Comparison of ENCODE assay signal across 18 cellular contexts in genomic region chr2:240576036-240576435, GRCh38. TPM values are rescaled to one million over a fixed set of nuclear protein-coding genes. Genes with fewer than 3 reads are reported as not detected.
DNase-seq lines count a peak whose midpoint lies in the region; ATAC-seq and TF ChIP-seq lines count a peak whose summit lies in the region.
"Had no signal": no experiment of that assay in that cellular context is flagged by ENCODE, and none has a peak within 500 bp of the region (broad histone marks: within the 10 kb centered on the region; RNA-seq: fewer than 3 reads in every experiment).

No MANE protein-coding gene starts in this region.

- H3K9me3 Mint-ChIP-seq in nephron progenitor cell, result peaks cover 4% of the 10 kb centered on the region

- H3K27ac Mint-ChIP-seq in nephron progenitor cell, result peak overlapping the region; percentile 32
- H3K27ac Mint-ChIP-seq: B cell, HFFc6 had no signal

- H3K4me1 Mint-ChIP-seq in nephron progenitor cell, result peaks cover 7% of the 10 kb centered on the region

- H3K27ac ChIP-seq in left ventricle myocardium inferior (replicated peaks) (no peak overlapping the region), esophagus (ENCODE audit: low read depth in 2 of 2, low read length in 1 of 2) (peak overlapping the region; percentile 85 to 88)
- H3K27ac ChIP-seq: BLaER1 treated with 17β-estradiol and CSF1 and Interleukin-3, amounts not matched to agents 10 nM and 100 nM had no signal

- no peaks in the 10 kb centered on the region for H3K27me3 Mint-ChIP-seq in nephron progenitor cell (ENCODE audit: low read depth, poor library complexity)
- H3K27me3 Mint-ChIP-seq: B cell had no signal

- TF ChIP-seq CTCF in left ventricle myocardium inferior (IDR thresholded peaks at IDR 0.05; ENCODE audit: borderline replicate concordance) (no peak), nephron progenitor cell (IDR thresholded peaks at IDR 0.05) (no peak)

- intact Hi-C loops in left ventricle myocardium inferior (cut with micrococcal nuclease) (no loop called here), cardiac septum (cut with DNase I) (no loop called here)

- peak; percentile 12 for DNase-seq in left ventricle myocardium inferior
- no peak for DNase-seq in cardiac septum (ENCODE audit: low spot score)
- no peak for DNase-seq in nephron progenitor cell
- DNase-seq in HuH-7 (ENCODE audit: low spot score), result no peak
- DNase-seq: Caco-2, DMS153, DMS79 treated with DMSO at 0.1 percent for 48 hours, GF-D8, GOT3, H7, HFFc6 had no signal

- ATAC-seq in GM18909 (IDR thresholded peaks at IDR 0.05; ENCODE audit: poor library complexity, unreplicated experiment), result no peak
- no peak for ATAC-seq in esophagus mucosa
- ATAC-seq: HCT116, HepG2 had no signal

- H3K27me3 ChIP-seq in left ventricle myocardium inferior (ENCODE audit: low read depth), result no peaks in the 10 kb centered on the region
- H3K27me3 ChIP-seq in esophagus (ENCODE audit: control insufficient read depth in 1 of 2, insufficient read depth in 2 of 2, low read length in 2 of 2), result no peaks in the 10 kb centered on the region
- H3K27me3 ChIP-seq: BLaER1 treated with 17β-estradiol and CSF1 and Interleukin-3, amounts not matched to agents 10 nM and 100 nM had no signal

- no peak overlapping the region for H3K4me3 Mint-ChIP-seq in nephron progenitor cell
- H3K4me3 Mint-ChIP-seq: B cell, HFFc6 had no signal

- H3K36me3 ChIP-seq in left ventricle myocardium inferior (peaks cover 56% of the 10 kb centered on the region), esophagus (ENCODE audit: control insufficient read depth in 2 of 2, insufficient read depth in 2 of 2, low read length in 1 of 2) (peaks cover 4 to 49% of the 10 kb centered on the region in 2 donors)

- peaks cover 3% of the 10 kb centered on the region for H3K9me3 ChIP-seq in left ventricle myocardium inferior (replicated peaks)
- H3K9me3 ChIP-seq in esophagus (ENCODE audit: control insufficient read depth in 2 of 2, insufficient read depth in 1 of 2, low read depth in 1 of 2, low read length in 1 of 2), result no peaks in the 10 kb centered on the region
- H3K9me3 ChIP-seq: Caco-2 had no signal

- no peak overlapping the region for H3K4me3 ChIP-seq in left ventricle myocardium inferior
- H3K4me3 ChIP-seq in esophagus (ENCODE audit: low read depth in 1 of 2, low read length in 2 of 2), result no peak overlapping the region
- H3K4me3 ChIP-seq: BLaER1 treated with 17β-estradiol and CSF1 and Interleukin-3, amounts not matched to agents 10 nM and 100 nM had no signal

- WGBS in esophagus, 2 donors, result 77 to 79% methylated on average over 6 of the region's 6 CpGs

- H3K4me1 ChIP-seq in left ventricle myocardium inferior, result peaks cover 36% of the 10 kb centered on the region
- peaks cover 1 to 47% of the 10 kb centered on the region in 2 donors for H3K4me1 ChIP-seq in esophagus (ENCODE audit: control insufficient read depth in 2 of 2, insufficient read depth in 2 of 2, low read length in 1 of 2)
- H3K4me1 ChIP-seq: Caco-2 had no signal

- H3K36me3 Mint-ChIP-seq in nephron progenitor cell (ENCODE audit: low read depth), result peaks cover 12% of the 10 kb centered on the region

RNA-seq across cellular contexts. Expression of gene RNPEPL1, which starts 7.8 kb away (rescaled TPM):
- total RNA-seq in left ventricle myocardium inferior (80.1 TPM), cardiac septum (73.8 TPM), esophagus mucosa (44.6 TPM)
- polyA plus RNA-seq in esophagus, result 100 to 1,000 TPM in 1 of 2 donors, 10 to 100 TPM in 1; 65.9 to 160 TPM

RNA-seq across cellular contexts. Expression of gene CAPN10, which starts 10.5 kb away (rescaled TPM):
- 31.2 TPM for total RNA-seq in left ventricle myocardium inferior
- total RNA-seq in cardiac septum, result 24.3 TPM
- 10 to 100 TPM; 17.5 to 28.4 TPM for polyA plus RNA-seq in esophagus
- total RNA-seq in esophagus mucosa, result 10.5 TPM

RNA-seq across cellular contexts. Expression of gene DUSP28, which starts 15.9 kb away (rescaled TPM):
- total RNA-seq in left ventricle myocardium inferior, result 19.3 TPM
- 9.7 TPM for total RNA-seq in cardiac septum
- polyA plus RNA-seq in esophagus, result 1 to 10 TPM; 3.5 to 3.8 TPM
- 3.7 TPM for total RNA-seq in esophagus mucosa

RNA-seq across cellular contexts. Expression of gene ANKMY1, which starts 18.2 kb away (rescaled TPM):
- 4.0 TPM for total RNA-seq in left ventricle myocardium inferior
- total RNA-seq in cardiac septum, result 8.2 TPM
- polyA plus RNA-seq in esophagus, result 10 to 100 TPM in 1 of 2 donors, 1 to 10 TPM in 1; 4.8 to 16.2 TPM
- 8.9 TPM for total RNA-seq in esophagus mucosa

RNA-seq across cellular contexts. Expression of gene GPR35, which starts 49.2 kb away (rescaled TPM):
- total RNA-seq in left ventricle myocardium inferior (1.3 TPM), cardiac septum (1.5 TPM), esophagus mucosa (0.24 TPM)
- 1 to 10 TPM; 2.1 to 3.1 TPM for polyA plus RNA-seq in esophagus
- total RNA-seq: H7 had no signal
